In the genomic region with DNA sequence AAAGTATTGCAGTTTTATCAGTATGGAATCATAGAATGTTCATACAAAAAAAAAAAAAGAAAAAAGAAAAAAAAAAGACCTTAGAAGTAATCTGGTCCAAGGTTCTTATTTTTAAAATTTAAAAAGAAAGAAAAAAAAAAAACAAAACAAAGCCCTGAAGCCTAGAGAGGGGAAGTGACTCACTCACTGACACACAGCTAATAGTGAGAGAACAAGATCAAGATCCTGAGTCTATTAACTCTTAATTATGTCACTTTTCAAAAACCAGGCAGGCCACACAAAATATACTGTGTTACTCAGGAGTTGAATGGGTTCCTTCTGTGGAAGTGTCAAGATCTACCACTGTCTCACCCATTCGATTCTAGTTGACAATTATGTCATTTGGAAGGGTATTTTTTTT, we compare ENCODE assay signal across 16 cellular contexts.
"Had no signal": no experiment of that assay in that cellular context is flagged by ENCODE, and none has a peak within 500 bp of the region (broad histone marks: within the 10 kb centered on the region; RNA-seq: fewer than 3 reads in every experiment).

No MANE protein-coding gene starts in this region.

- H3K9me3 ChIP-seq: left lung, upper lobe of left lung had no signal

- H3K36me3 ChIP-seq: left lung, sigmoid colon, upper lobe of left lung had no signal

- DNase-seq: activated CD4-positive, alpha-beta T cell treated with anti-CD3 and anti-CD28 coated beads, Interleukin-2, amount 50 U/mL, for 4 hours; activated CD4-positive, CD25-positive, alpha-beta regulatory T cell treated with anti-CD3 and anti-CD28 coated beads, Interleukin-2, amount 50 U/mL, for 72 hours; activated gamma-delta T cell; activated T-cell treated with anti-CD3 and anti-CD28 coated beads, Interleukin-2, amount 50 U/mL, for 48 hours; amygdala; head of caudate nucleus; left lung; natural killer cell; nucleus accumbens; sigmoid colon; stimulated activated CD4-positive, alpha-beta T cell treated with anti-CD3 and anti-CD28 coated beads, Interleukin-12 subunit alpha, Interleukin-12 subunit beta, amount 100 ng/mL, for 4 hours; stimulated activated naive CD4-positive, alpha-beta T cell; upper lobe of left lung had no signal

- H3K4me3 Mint-ChIP-seq: activated naive CD8-positive, alpha-beta T cell; memory B cell; natural killer cell had no signal

- H3K27ac ChIP-seq: left lung, sigmoid colon, upper lobe of left lung had no signal

- ATAC-seq: left lung, natural killer cell had no signal

- H3K27me3 Mint-ChIP-seq: activated naive CD8-positive, alpha-beta T cell had no signal

- H3K36me3 Mint-ChIP-seq: activated naive CD8-positive, alpha-beta T cell; memory B cell; natural killer cell had no signal

- H3K27me3 ChIP-seq: left lung, sigmoid colon, upper lobe of left lung had no signal

- H3K4me3 ChIP-seq: left lung, sigmoid colon, upper lobe of left lung had no signal

- H3K4me1 ChIP-seq: left lung, sigmoid colon, upper lobe of left lung had no signal

- H3K9me3 Mint-ChIP-seq: memory B cell had no signal

- H3K4me1 Mint-ChIP-seq: memory B cell, natural killer cell had no signal

- H3K27ac Mint-ChIP-seq: activated naive CD8-positive, alpha-beta T cell; memory B cell; natural killer cell; progenitor cell of endocrine pancreas had no signal
